25 cellular contexts compared by ENCODE assay signal in genomic region chr10:71931295-71931694, GRCh38.
"Had no signal": no experiment of that assay in that cellular context is flagged by ENCODE, and none has a peak within 500 bp of the region (broad histone marks: within the 10 kb centered on the region; RNA-seq: fewer than 3 reads in every experiment).

No MANE protein-coding gene starts in this region.

- DNase-seq: stimulated activated CD4-positive, alpha-beta T cell treated with anti-CD3 and anti-CD28 coated beads, Interleukin-2, amount 100 ng/mL, for 48 hours; stimulated activated CD4-positive, alpha-beta T cell treated with anti-CD3 and anti-CD28 coated beads, Interleukin-4, amount 100 ng/mL, for 1 hour; stimulated activated CD4-positive, alpha-beta T cell treated with anti-CD3 and anti-CD28 coated beads, Interleukin-4, amount 100 ng/mL, for 24 hours; stimulated activated CD4-positive, alpha-beta T cell treated with anti-CD3 and anti-CD28 coated beads, Interleukin-4, amount 100 ng/mL, for 4 hours; stimulated activated CD8-positive, alpha-beta memory T cell treated with anti-CD3 and anti-CD28 coated beads, Interleukin-4, amount 100 ng/mL, for 48 hours; stimulated activated naive B cell treated with anti-CD40 and anti-IgM and Interleukin-4, amounts not matched to agents 10 μg/mL and 1 μg/mL and 100 μg/mL, for 72 hours; stimulated activated naive CD4-positive, alpha-beta T cell; stimulated activated naive CD4-positive, alpha-beta T cell treated with Interleukin-2 at 50 U/mL for 16 hours; stimulated activated naive CD8-positive, alpha-beta T cell treated with anti-CD3 and anti-CD28 coated beads, Interleukin-15, amount 100 ng/mL, for 72 hours; stimulated activated naive CD8-positive, alpha-beta T cell treated with anti-CD3 and anti-CD28 coated beads, Interleukin-15, Interleukin-2, amounts not matched to agents 100 U/mL and 50 U/mL, for 24 hours; stomach; substantia nigra; testis; thyroid gland; transverse colon; upper lobe of left lung; upper lobe of right lung; uterus had no signal

- ATAC-seq: stimulated activated effector memory CD8-positive, alpha-beta T cell treated with anti-CD3 and anti-CD28 coated beads, Interleukin-12 subunit alpha, Interleukin-12 subunit beta, amount 100 ng/mL, for 72 hours; stimulated activated memory B cell treated with anti-CD40 and anti-IgM and Interleukin-4, amounts not matched to agents 10 μg/mL and 1 μg/mL and 100 μg/mL, for 72 hours; stimulated activated naive B cell treated with anti-CD40 and anti-IgM and Interleukin-4, amounts not matched to agents 10 μg/mL and 1 μg/mL and 100 μg/mL, for 72 hours; stimulated activated naive CD8-positive, alpha-beta T cell treated with anti-CD3 and anti-CD28 coated beads, Interleukin-15, amount 100 ng/mL, for 72 hours; stimulated activated naive CD8-positive, alpha-beta T cell treated with anti-CD3 and anti-CD28 coated beads, Interleukin-15, Interleukin-2, amounts not matched to agents 100 U/mL and 50 U/mL, for 24 hours; upper lobe of right lung had no signal

- H3K4me3 ChIP-seq: stomach, suprapubic skin, testis, thoracic aorta, thyroid gland, tibial artery, tibial nerve, transverse colon, upper lobe of left lung, upper lobe of right lung, uterus, vagina had no signal
